2 cellular contexts compared by ENCODE assay signal in the genomic region with DNA sequence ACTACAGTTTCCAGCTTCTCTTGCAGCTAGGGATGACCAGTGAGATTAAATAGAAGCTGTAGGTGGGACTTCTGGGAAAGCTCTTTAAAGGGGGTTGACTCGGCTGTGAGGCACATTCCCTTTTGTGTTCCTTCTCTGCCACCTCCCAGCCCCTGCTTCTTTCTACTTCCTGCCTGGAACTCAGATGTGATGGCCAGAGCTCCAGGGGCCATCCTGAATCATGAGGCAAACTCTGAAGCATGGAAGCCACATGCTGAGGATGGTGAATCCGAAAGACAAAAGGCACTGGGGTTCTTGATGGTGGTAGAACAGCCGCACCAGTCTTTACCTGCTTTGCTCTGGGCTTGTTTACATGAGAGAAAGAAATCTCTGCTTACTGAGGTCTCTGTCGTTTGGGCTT.
TF ChIP-seq lines count a peak whose summit lies in the region.

No MANE protein-coding gene starts in this region.

TF ChIP-seq in HepG2, 621 proteins besides CTCF, POLR2A, EP300 and RAD21:
- TF ChIP-seq SMARCE1 (IDR thresholded peaks at IDR 0.05; ENCODE audit: borderline replicate concordance) (no peak), ZNF207 (IDR thresholded peaks at IDR 0.05; ENCODE audit: borderline replicate concordance) (no peak), FOXA3 (CRISPR knock-in tag; IDR thresholded peaks at IDR 0.05) (0 out of 2 replicates have a peak, but pooled peaks have one; percentile 8), ETV5 (CRISPR knock-in tag; IDR thresholded peaks at IDR 0.05; ENCODE audit: borderline replicate concordance) (0 out of 2 replicates have a peak, but pooled peaks have one; percentile 33), ELF3 (CRISPR knock-in tag; IDR thresholded peaks at IDR 0.05) (peak; percentile 30; the same call in 1 of the 2 replicates), TAF1 (CRISPR knock-in tag; IDR thresholded peaks at IDR 0.05) (0 out of 2 replicates have a peak, but pooled peaks have one; percentile 18), KDM1A (CRISPR knock-in tag; IDR thresholded peaks at IDR 0.05) (peak; percentile 80; the same call in 1 of the 2 replicates), CBX5 (CRISPR knock-in tag; IDR thresholded peaks at IDR 0.05; ENCODE audit: borderline replicate concordance) (0 out of 2 replicates have a peak, but pooled peaks have one; percentile 40), ZMYM3 (CRISPR knock-in tag; IDR thresholded peaks at IDR 0.05) (peak; percentile 80)
TF ChIP-seq in HepG2: peak in this region for 7.

TF ChIP-seq in K562, 482 proteins besides CTCF, POLR2A, EP300 and RAD21:
- TF ChIP-seq GABPA (tag; conservative IDR thresholded peaks at IDR 0.05; ENCODE audit: low read depth): no peak
- TF ChIP-seq, protein P1, sequence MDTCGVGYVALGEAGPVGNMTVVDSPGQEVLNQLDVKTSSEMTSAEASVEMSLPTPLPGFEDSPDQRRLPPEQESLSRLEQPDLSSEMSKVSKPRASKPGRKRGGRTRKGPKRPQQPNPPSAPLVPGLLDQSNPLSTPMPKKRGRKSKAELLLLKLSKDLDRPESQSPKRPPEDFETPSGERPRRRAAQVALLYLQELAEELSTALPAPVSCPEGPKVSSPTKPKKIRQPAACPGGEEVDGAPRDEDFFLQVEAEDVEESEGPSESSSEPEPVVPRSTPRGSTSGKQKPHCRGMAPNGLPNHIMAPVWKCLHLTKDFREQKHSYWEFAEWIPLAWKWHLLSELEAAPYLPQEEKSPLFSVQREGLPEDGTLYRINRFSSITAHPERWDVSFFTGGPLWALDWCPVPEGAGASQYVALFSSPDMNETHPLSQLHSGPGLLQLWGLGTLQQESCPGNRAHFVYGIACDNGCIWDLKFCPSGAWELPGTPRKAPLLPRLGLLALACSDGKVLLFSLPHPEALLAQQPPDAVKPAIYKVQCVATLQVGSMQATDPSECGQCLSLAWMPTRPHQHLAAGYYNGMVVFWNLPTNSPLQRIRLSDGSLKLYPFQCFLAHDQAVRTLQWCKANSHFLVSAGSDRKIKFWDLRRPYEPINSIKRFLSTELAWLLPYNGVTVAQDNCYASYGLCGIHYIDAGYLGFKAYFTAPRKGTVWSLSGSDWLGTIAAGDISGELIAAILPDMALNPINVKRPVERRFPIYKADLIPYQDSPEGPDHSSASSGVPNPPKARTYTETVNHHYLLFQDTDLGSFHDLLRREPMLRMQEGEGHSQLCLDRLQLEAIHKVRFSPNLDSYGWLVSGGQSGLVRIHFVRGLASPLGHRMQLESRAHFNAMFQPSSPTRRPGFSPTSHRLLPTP (IDR thresholded peaks at IDR 0.05; ENCODE audit: borderline replicate concordance, extremely low read depth, insufficient read length): no peak
- peak; percentile 91 for TF ChIP-seq SMARCA5 (IDR thresholded peaks at IDR 0.05)
- no peak for TF ChIP-seq CBFA2T2 (conservative IDR thresholded peaks at IDR 0.05)
- no peak for TF ChIP-seq CHD4 (IDR thresholded peaks at IDR 0.05; ENCODE audit: insufficient read depth, insufficient replicate concordance, low read depth, low read length, poor library complexity, severe bottlenecking)
- no peak for TF ChIP-seq MXI1 (IDR thresholded peaks at IDR 0.05; ENCODE audit: low read depth, low read length)
- no peak for TF ChIP-seq ELF2 (CRISPR knock-in tag; IDR thresholded peaks at IDR 0.05)
- peak; percentile 71; the same call in 1 of the 2 replicates for TF ChIP-seq TRIM28 (IDR thresholded peaks at IDR 0.05)
- TF ChIP-seq RBM25 (IDR thresholded peaks at IDR 0.05; ENCODE audit: low read depth, low read length, severe bottlenecking): peak; percentile 98
- TF ChIP-seq ZSCAN29 (IDR thresholded peaks at IDR 0.05): no peak
- no peak for TF ChIP-seq ZBED1 (IDR thresholded peaks at IDR 0.05)
- TF ChIP-seq HDGF (IDR thresholded peaks at IDR 0.05): no peak
- peak; percentile 15 to 45; a peak in 2 of 4 replicates for TF ChIP-seq KDM1A (IDR thresholded peaks at IDR 0.05)
- no peak for TF ChIP-seq DPF2 (IDR thresholded peaks at IDR 0.05)
- TF ChIP-seq RBBP5 (IDR thresholded peaks at IDR 0.05; ENCODE audit: borderline replicate concordance, insufficient read depth, low read length, poor library complexity, severe bottlenecking): no peak
- peak; percentile 91 for TF ChIP-seq HLTF (IDR thresholded peaks at IDR 0.05)
- no peak for TF ChIP-seq GTF2A2 (tag; IDR thresholded peaks at IDR 0.05)
- TF ChIP-seq CBX1 (IDR thresholded peaks at IDR 0.05; ENCODE audit: low read depth): peak; percentile 53; the same call in 1 of the 2 replicates
- TF ChIP-seq TAL1 (IDR thresholded peaks at IDR 0.05): no peak
- 0 out of 4 replicates have a peak, but pooled peaks of 1 of the 2 experiments have one; percentile 23 for TF ChIP-seq RCOR1 (IDR thresholded peaks at IDR 0.05; ENCODE audit: borderline replicate concordance in 1 of 2, low read depth in 2 of 2, low read length in 2 of 2)
- TF ChIP-seq CBX3 (IDR thresholded peaks at IDR 0.05; ENCODE audit: borderline replicate concordance in 1 of 2, low read length in 2 of 2): peak in 1 of 2 experiments; percentile 48; a peak in 1 of 3 replicates
- TF ChIP-seq, protein P2, sequence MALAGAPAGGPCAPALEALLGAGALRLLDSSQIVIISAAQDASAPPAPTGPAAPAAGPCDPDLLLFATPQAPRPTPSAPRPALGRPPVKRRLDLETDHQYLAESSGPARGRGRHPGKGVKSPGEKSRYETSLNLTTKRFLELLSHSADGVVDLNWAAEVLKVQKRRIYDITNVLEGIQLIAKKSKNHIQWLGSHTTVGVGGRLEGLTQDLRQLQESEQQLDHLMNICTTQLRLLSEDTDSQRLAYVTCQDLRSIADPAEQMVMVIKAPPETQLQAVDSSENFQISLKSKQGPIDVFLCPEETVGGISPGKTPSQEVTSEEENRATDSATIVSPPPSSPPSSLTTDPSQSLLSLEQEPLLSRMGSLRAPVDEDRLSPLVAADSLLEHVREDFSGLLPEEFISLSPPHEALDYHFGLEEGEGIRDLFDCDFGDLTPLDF (CRISPR knock-in tag; IDR thresholded peaks at IDR 0.05): no peak
- no peak for TF ChIP-seq ZNF354B (CRISPR knock-in tag; IDR thresholded peaks at IDR 0.05)
- TF ChIP-seq, protein P3, sequence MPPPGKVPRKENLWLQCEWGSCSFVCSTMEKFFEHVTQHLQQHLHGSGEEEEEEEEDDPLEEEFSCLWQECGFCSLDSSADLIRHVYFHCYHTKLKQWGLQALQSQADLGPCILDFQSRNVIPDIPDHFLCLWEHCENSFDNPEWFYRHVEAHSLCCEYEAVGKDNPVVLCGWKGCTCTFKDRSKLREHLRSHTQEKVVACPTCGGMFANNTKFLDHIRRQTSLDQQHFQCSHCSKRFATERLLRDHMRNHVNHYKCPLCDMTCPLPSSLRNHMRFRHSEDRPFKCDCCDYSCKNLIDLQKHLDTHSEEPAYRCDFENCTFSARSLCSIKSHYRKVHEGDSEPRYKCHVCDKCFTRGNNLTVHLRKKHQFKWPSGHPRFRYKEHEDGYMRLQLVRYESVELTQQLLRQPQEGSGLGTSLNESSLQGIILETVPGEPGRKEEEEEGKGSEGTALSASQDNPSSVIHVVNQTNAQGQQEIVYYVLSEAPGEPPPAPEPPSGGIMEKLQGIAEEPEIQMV (tag; conservative IDR thresholded peaks at IDR 0.05; ENCODE audit: low read depth): no peak
- no peak for TF ChIP-seq NRF1 (conservative IDR thresholded peaks at IDR 0.05 in 1 of 2, IDR thresholded peaks at IDR 0.05 in 1 of 2)
- TF ChIP-seq FOXA3 (CRISPR knock-in tag; conservative IDR thresholded peaks at IDR 0.05 in 1 of 2, IDR thresholded peaks at IDR 0.05 in 1 of 2): no peak
- TF ChIP-seq HDAC2 (IDR thresholded peaks at IDR 0.05): peak; percentile 69; the same call in 1 of the 2 replicates
- no peak for TF ChIP-seq CXXC5 (CRISPR knock-in tag; IDR thresholded peaks at IDR 0.05)
- TF ChIP-seq TRIM24 (IDR thresholded peaks at IDR 0.05): peak; percentile 8 to 47; a peak in 1 of 4 replicates
- TF ChIP-seq BCOR (IDR thresholded peaks at IDR 0.05): peak; percentile 84; the same call in 1 of the 2 replicates
- TF ChIP-seq CBX5 (IDR thresholded peaks at IDR 0.05; ENCODE audit: borderline replicate concordance, low read depth): 0 out of 2 replicates have a peak, but pooled peaks have one; percentile 35
- TF ChIP-seq ZNF764 (CRISPR knock-in tag; IDR thresholded peaks at IDR 0.05; ENCODE audit: low read depth): no peak
